ENCODE assay signal across 8 cellular contexts in genomic region chr1:179365342-179366092, GRCh38. TPM values are rescaled to one million over a fixed set of nuclear protein-coding genes. Genes with fewer than 3 reads are reported as not detected.
DNase-seq lines count a peak whose midpoint lies in the region; FAIRE-seq and TF ChIP-seq lines count a peak whose summit lies in the region.

A gene with protein sequence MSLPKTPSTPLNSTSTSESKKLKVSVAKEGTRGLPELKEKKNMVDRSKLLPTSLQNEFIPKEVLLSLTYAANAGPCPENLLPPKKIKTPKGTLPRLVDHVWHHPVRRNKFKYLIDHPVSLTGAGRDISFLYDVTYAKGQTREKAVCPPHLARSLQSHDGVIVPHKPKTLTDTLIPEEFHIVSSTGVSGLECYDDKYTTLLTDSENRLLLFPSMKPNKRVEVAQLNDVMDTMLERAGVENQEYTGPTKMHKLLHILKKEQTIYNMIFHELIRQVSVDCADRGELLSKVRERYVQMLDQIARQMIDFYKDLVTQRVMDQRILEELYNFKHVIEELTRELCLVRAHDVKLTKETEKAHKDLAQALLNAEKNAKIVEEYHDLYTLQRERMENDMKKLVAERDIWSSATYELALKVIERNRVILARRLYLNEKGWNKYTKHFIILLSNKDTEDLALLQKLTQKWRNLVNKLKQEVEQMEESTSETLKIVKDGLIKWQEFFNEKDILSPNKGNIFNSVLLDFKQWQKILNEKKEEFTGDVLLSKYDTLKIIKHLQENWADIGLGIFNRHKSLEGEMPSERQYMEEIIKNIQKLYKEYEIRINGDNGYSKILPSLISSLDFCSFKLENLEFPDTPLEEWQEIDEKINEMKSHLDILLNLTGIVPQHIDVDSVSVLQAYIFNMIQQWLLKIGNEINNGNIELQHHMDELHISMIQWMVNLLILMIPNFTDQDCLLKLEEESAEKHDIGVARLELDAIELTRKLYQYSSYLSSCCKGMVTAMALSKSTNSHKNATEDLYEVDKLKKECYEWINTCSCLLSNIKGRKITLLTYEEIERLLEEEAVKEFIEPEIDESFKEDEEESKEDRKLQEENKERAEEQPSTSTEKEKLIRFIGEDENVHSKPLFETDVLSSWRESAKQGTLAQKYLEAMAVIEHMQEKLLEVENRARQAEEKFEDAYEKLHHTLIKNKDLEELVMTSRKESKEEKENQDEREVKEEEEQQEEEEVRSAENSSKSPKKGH (plus strand): TSS chr1:179365971. CDS start chr1:179366510, 539 bp downstream.

- TF ChIP-seq POLR2A in H54 (IDR thresholded peaks at IDR 0.05; ENCODE audit: low read depth, low read length) (peak; percentile 65; the same call in 1 of the 2 replicates), Raji (IDR thresholded peaks at IDR 0.05; ENCODE audit: insufficient read depth, low read depth, low read length) (peak; percentile 55; the same call in 1 of the 2 replicates)

- no peaks in the 10 kb centered on the region for H3K27me3 ChIP-seq in stomach smooth muscle (ENCODE audit: control insufficient read depth in 1 of 2, insufficient read depth in 2 of 2, low read length in 2 of 2)

- H3K27ac Mint-ChIP-seq in neural crest cell (ENCODE audit: unreplicated experiment): peak within 1 kb of the TSS; percentile 100

- H3K4me3 Mint-ChIP-seq in neural crest cell: peak within 1 kb of the TSS; percentile 94

- peaks cover 14% of the 10 kb centered on the region for H3K4me1 Mint-ChIP-seq in neural crest cell

- no peaks in the 10 kb centered on the region for H3K36me3 ChIP-seq in stomach smooth muscle (ENCODE audit: control insufficient read depth in 2 of 2, insufficient read depth in 2 of 2, low read length in 2 of 2)

- H3K36me3 Mint-ChIP-seq in neural crest cell (ENCODE audit: low read depth): no peaks in the 10 kb centered on the region

- H3K27ac ChIP-seq in stomach smooth muscle (ENCODE audit: low read length): peak within 1 kb of the TSS; percentile 88

- no peak for TF ChIP-seq CTCF in foreskin fibroblast (IDR thresholded peaks at IDR 0.05; ENCODE audit: low read depth, low read length)
- TF ChIP-seq CTCF in neural crest cell (conservative IDR thresholded peaks at IDR 0.05): no peak

- H3K9ac ChIP-seq in stomach smooth muscle (ENCODE audit: low read length in 2 of 2): peak within 1 kb of the TSS; percentile 93 to 94

- FAIRE-seq in H54 (lab: Jason Lieb, UNC): no peak

- DNase-seq in ELR (ENCODE audit: low read depth) (peak; percentile 88), H54 (ENCODE audit: insufficient read length, low spot score) (peak; percentile 85), LoVo (ENCODE audit: low spot score) (peak; percentile 83), foreskin fibroblast (peak; percentile 79 to 94), neural crest cell (ENCODE audit: low read depth, low spot score) (peak; percentile 76)
- peak; percentile 95 for DNase-seq in activated effector memory CD4-positive, alpha-beta T cell treated with anti-CD3 and anti-CD28 coated beads, Interleukin-2, amount 50 U/mL, for 16 hours

- peak within 1 kb of the TSS; percentile 61 to 82 for H3K4me3 ChIP-seq in foreskin fibroblast (ENCODE audit: low read depth in 1 of 2, low read length in 2 of 2)
- peak within 1 kb of the TSS; percentile 88 to 89 for H3K4me3 ChIP-seq in stomach smooth muscle (ENCODE audit: low read length in 2 of 2)

- H3K4me1 ChIP-seq in stomach smooth muscle (ENCODE audit: control insufficient read depth, insufficient read depth, low read length): no peaks in the 10 kb centered on the region

- H3K9me3 Mint-ChIP-seq in neural crest cell: no peaks in the 10 kb centered on the region

- H3K9me3 ChIP-seq in stomach smooth muscle (ENCODE audit: control insufficient read depth in 2 of 2, low read length in 2 of 2): no peaks in the 10 kb centered on the region

- H3K27me3 Mint-ChIP-seq in neural crest cell (ENCODE audit: low read depth): peaks cover 8% of the 10 kb centered on the region

RNA-seq across cellular contexts. Expression of the gene that starts here (rescaled TPM):
- total RNA-seq in neural crest cell: 0.64 and 0.86 TPM in 2 replicates

Comparison
In these comparisons a context has a peak if more than half of its experiments do, and no peak if none do; other contexts are left out.
1. Peak in every context shown above with its lines: DNase-seq, H3K4me3 ChIP-seq and H3K27ac ChIP-seq.
2. Peak in DNase-seq in neural crest cell; RNA of the gene not detected or under 1 TPM.